8 cellular contexts compared by ENCODE assay signal in the genomic region with DNA sequence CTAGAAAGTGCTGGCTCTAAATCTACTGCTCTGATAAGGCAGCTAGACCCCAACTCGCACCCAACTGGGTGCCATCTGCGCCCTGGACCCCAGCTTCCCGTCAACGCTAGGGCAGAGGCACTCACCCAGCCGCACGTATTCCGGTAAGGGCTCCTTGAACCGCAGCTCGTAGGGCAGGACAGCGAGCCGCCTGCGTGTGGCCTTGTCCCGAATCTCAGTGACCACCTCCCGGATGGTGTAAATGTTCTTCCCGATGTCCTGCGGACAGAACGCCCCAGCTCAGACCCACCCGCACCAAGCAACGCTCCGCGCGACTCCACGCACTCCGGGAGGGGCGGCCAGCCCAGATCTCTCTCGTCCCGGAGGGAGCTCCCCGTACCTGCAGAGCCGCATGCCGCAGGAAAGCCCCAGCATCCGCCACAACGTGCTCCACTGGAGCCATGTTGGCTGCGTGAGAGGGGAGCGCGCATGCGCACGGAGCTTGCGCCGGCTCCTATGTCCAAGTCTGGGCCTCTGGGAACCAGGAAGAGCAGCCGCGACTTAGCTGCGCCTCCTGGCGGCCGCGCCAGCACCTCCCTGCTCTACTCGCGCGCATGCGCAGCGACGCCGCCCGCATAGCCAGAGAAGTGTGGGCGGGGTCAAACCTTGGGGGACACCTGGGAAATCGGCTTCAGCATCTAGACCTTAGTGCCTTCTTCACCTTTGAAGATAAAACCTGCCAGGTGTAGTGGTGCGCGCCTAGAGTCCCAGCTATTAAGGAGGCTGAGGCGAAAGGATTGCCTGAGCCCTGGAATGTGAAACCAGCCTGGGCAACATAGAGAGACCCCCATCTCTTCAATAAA. TPM values are rescaled to one million over a fixed set of nuclear protein-coding genes. Genes with fewer than 3 reads are reported as not detected.
DNase-seq lines count a peak whose midpoint lies in the region; ATAC-seq, FAIRE-seq and TF ChIP-seq lines count a peak whose summit lies in the region.

A gene (minus strand): TSS at position 458 of the 842 bp plus-strand sequence. CDS start 16 bp downstream, at position 442.

- ATAC-seq in HG02852 (IDR thresholded peaks at IDR 0.05; ENCODE audit: unreplicated experiment) (peak; percentile 96), left cardiac atrium (peak; percentile 98 to 99)

- DNase-seq in GM12892 (ENCODE audit: insufficient read length), result peak; percentile 85
- DNase-seq in NCI-H146 (lab: John Stamatoyannopoulos, UW), result peak; percentile 94
- peak; percentile 95 to 99 (median 98) for DNase-seq in T-helper 1 cell
- peak; percentile 91 for DNase-seq in amniotic epithelial cell (ENCODE audit: low read depth)
- peak; percentile 97 for DNase-seq in left cardiac atrium
- peak; percentile 95 for DNase-seq in progenitor cell of endocrine pancreas (ENCODE audit: low spot score, unreplicated experiment)
- peak; percentile 95 for DNase-seq in ureter (ENCODE audit: low spot score)

- H3K36me3 Mint-ChIP-seq in progenitor cell of endocrine pancreas (ENCODE audit: insufficient read depth), result peaks cover 10% of the 10 kb centered on the region

- no peaks in the 10 kb centered on the region for H3K27me3 Mint-ChIP-seq in progenitor cell of endocrine pancreas

- peak; percentile 95 for FAIRE-seq in GM12892 (lab: Jason Lieb, UNC)

- no peaks in the 10 kb centered on the region for H3K9me3 Mint-ChIP-seq in progenitor cell of endocrine pancreas (ENCODE audit: low read depth)

- peak; percentile 97 for TF ChIP-seq POLR2A in GM12892 (IDR thresholded peaks at IDR 0.05; ENCODE audit: low read depth, low read length)

- peak within 1 kb of the TSS; percentile 99 for H3K27ac Mint-ChIP-seq in progenitor cell of endocrine pancreas

- peak; percentile 98 for TF ChIP-seq CTCF in progenitor cell of endocrine pancreas (IDR thresholded peaks at IDR 0.05; ENCODE audit: unreplicated experiment)

- H3K4me1 Mint-ChIP-seq in progenitor cell of endocrine pancreas (ENCODE audit: low read depth), result peaks cover 16% of the 10 kb centered on the region

- intact Hi-C loops in left cardiac atrium (cut with DNase I), result loop anchor here (2.0 to 5.0 kb wide), 3 partner anchors 42 to 357 kb away; no protein-coding TSS in a partner anchor

- peak within 1 kb of the TSS; percentile 100 for H3K4me3 Mint-ChIP-seq in progenitor cell of endocrine pancreas (ENCODE audit: low read depth)

RNA-seq across cellular contexts. Expression of the gene that starts here (rescaled TPM):
- polyA plus RNA-seq in GM12892 (2012; ENCODE audit: missing spikeins), result 72.2 TPM
- total RNA-seq in left cardiac atrium, result 10 to 100 TPM; 16.5 to 22.8 TPM
- 56.1 and 60.4 TPM in 2 replicates for total RNA-seq in progenitor cell of endocrine pancreas
- total RNA-seq in ureter, result 60.6 TPM

Comparison
In these comparisons a context has a peak if more than half of its experiments do, and no peak if none do; other contexts are left out.
1. Peak in every context shown above with its lines: DNase-seq and ATAC-seq.